Comparison of ENCODE assay signal across 8 cellular contexts in genomic region chr7:100803398-100804161, GRCh38. TPM values are rescaled to one million over a fixed set of nuclear protein-coding genes. Genes with fewer than 3 reads are reported as not detected.
DNase-seq lines count a peak whose midpoint lies in the region; ATAC-seq and TF ChIP-seq lines count a peak whose summit lies in the region.

No MANE protein-coding gene starts in this region.

- peaks cover 21% of the 10 kb centered on the region for H3K27me3 Mint-ChIP-seq in dendritic cell treated with granulocyte-macrophage colony-stimulating factor and Interleukin-4, amounts not matched to agents 40 ng/mL and 50 ng/mL, for 4 days

- 0 out of 2 replicates have a peak overlapping the region, but pooled peaks have one; percentile 2 for H3K9ac ChIP-seq in Karpas-422 (ENCODE audit: low read length)

- no peaks in the 10 kb centered on the region for H3K9me2 ChIP-seq in Karpas-422 (replicated peaks; ENCODE audit: insufficient read depth, low read length)

- H3K9me3 ChIP-seq in Karpas-422 (ENCODE audit: low read length) (no peaks in the 10 kb centered on the region), lung (ENCODE audit: control insufficient read depth in 2 of 2, insufficient read depth in 1 of 2, low read length in 1 of 2) (no peaks in the 10 kb centered on the region), thymus (ENCODE audit: control insufficient read depth) (no peaks in the 10 kb centered on the region)

- H3K4me3 Mint-ChIP-seq in dendritic cell treated with granulocyte-macrophage colony-stimulating factor and Interleukin-4, amounts not matched to agents 40 ng/mL and 50 ng/mL, for 4 days, result peak overlapping the region; percentile 58

- no peak overlapping the region for H3K27ac ChIP-seq in Karpas-422 (ENCODE audit: low read length)
- H3K27ac ChIP-seq in lung (ENCODE audit: low read depth in 1 of 2, low read length in 1 of 2), result peak overlapping the region in 1 of 2 donors; percentile 72
- peak overlapping the region; percentile 64 for H3K27ac ChIP-seq in thymus (ENCODE audit: low read depth)

- no peaks in the 10 kb centered on the region for H3K36me3 Mint-ChIP-seq in dendritic cell treated with granulocyte-macrophage colony-stimulating factor and Interleukin-4, amounts not matched to agents 40 ng/mL and 50 ng/mL, for 4 days (ENCODE audit: low read depth)

- H3K9me3 Mint-ChIP-seq in dendritic cell treated with granulocyte-macrophage colony-stimulating factor and Interleukin-4, amounts not matched to agents 40 ng/mL and 50 ng/mL, for 4 days, result no peaks in the 10 kb centered on the region

- DNase-seq in 8988T (peak; percentile 42), GM04503 (ENCODE audit: low read depth) (peak; percentile 73), H4 (ENCODE audit: low spot score) (peak; percentile 89), Karpas-422 (peak; percentile 78), SHP77 (lab: John Stamatoyannopoulos, UW) (peak; percentile 78 to 89), lung (ENCODE audit: low spot score) (peak; percentile 90)

- whole genome bisulfite sequencing in lung, 2 donors, result 17 to 19% methylated on average over 19 of the region's 19 CpGs
- 29% methylated on average over 19 of the region's 19 CpGs for WGBS in thymus

- intact Hi-C loops in dendritic cell treated with granulocyte-macrophage colony-stimulating factor and Interleukin-4, amounts not matched to agents 40 ng/mL and 50 ng/mL, for 4 days (cut with micrococcal nuclease), result loop anchor here (5.0 kb wide), 1 partner anchor 34 kb away; no protein-coding TSS in a partner anchor

- peak overlapping the region; percentile 88 for H3K27ac Mint-ChIP-seq in dendritic cell treated with granulocyte-macrophage colony-stimulating factor and Interleukin-4, amounts not matched to agents 40 ng/mL and 50 ng/mL, for 4 days

- no peaks in the 10 kb centered on the region for H3K36me3 ChIP-seq in Karpas-422 (ENCODE audit: insufficient read depth, low read length)
- peaks cover 9 to 22% of the 10 kb centered on the region in 2 donors for H3K36me3 ChIP-seq in lung (ENCODE audit: control insufficient read depth in 2 of 2, insufficient read depth in 2 of 2, low read length in 2 of 2)
- H3K36me3 ChIP-seq in thymus (ENCODE audit: control insufficient read depth, insufficient read depth), result no peaks in the 10 kb centered on the region

- H3K4me1 ChIP-seq in Karpas-422 (ENCODE audit: low read length), result peaks cover 8% of the 10 kb centered on the region
- peaks cover 4 to 18% of the 10 kb centered on the region in 2 donors for H3K4me1 ChIP-seq in lung (ENCODE audit: control insufficient read depth in 2 of 2, insufficient read depth in 2 of 2, low read length in 2 of 2)
- peaks cover 10% of the 10 kb centered on the region for H3K4me1 ChIP-seq in thymus (ENCODE audit: control insufficient read depth, insufficient read depth, low read length)

- no peaks in the 10 kb centered on the region for H3K79me2 ChIP-seq in Karpas-422 (ENCODE audit: low read length)

- H3K4me3 ChIP-seq in Karpas-422 (ENCODE audit: low read length), result no peak overlapping the region
- H3K4me3 ChIP-seq in lung, result no peak overlapping the region
- no peak overlapping the region for H3K4me3 ChIP-seq in thymus (ENCODE audit: low read length)

- H3K27me3 ChIP-seq in Karpas-422 (ENCODE audit: low read length) (no peaks in the 10 kb centered on the region), lung (ENCODE audit: control insufficient read depth, insufficient read depth) (no peaks in the 10 kb centered on the region), thymus (ENCODE audit: control insufficient read depth, insufficient read depth) (no peaks in the 10 kb centered on the region)

- H2AFZ ChIP-seq in Karpas-422 (ENCODE audit: low read length), result no peak overlapping the region

- no peak for TF ChIP-seq CTCF in lung (IDR thresholded peaks at IDR 0.05; ENCODE audit: control extremely low read depth, extremely low read depth)

- ATAC-seq in lung (ENCODE audit: insufficient read depth, low FRiP score), result peak; percentile 89

- H3K4me1 Mint-ChIP-seq in dendritic cell treated with granulocyte-macrophage colony-stimulating factor and Interleukin-4, amounts not matched to agents 40 ng/mL and 50 ng/mL, for 4 days (ENCODE audit: low read depth), result peaks cover 48% of the 10 kb centered on the region

- no peaks in the 10 kb centered on the region for H4K20me1 ChIP-seq in Karpas-422 (ENCODE audit: insufficient read depth, low read depth, low read length)

- H3K4me2 ChIP-seq in Karpas-422 (ENCODE audit: low read depth, low read length, poor library complexity, severe bottlenecking), result no peak overlapping the region

RNA-seq across cellular contexts. Expression of gene EPHB4, which starts 23.7 kb away (rescaled TPM):
- 29.9 and 37.1 TPM in 2 replicates for total RNA-seq in H4 (2014; rRNA removed; shearing (Covaris generic))
- 9.3 and 21.6 TPM in 2 replicates for total RNA-seq in Karpas-422 (2014; rRNA removed; shearing (Covaris generic); ENCODE audit: low replicate concordance)
- total RNA-seq in lung, result 10 to 100 TPM; 55.2 to 64.2 TPM
- polyA plus RNA-seq in lung (10 to 100 TPM; 21.7 to 45.7 TPM), thymus (9.6 TPM)

RNA-seq across cellular contexts. Expression of gene SLC12A9, which starts 48.9 kb away (rescaled TPM):
- 4.9 and 5.6 TPM in 2 replicates for total RNA-seq in H4 (2014; rRNA removed; shearing (Covaris generic))
- total RNA-seq in Karpas-422 (2014; rRNA removed; shearing (Covaris generic); ENCODE audit: low replicate concordance), result 21.0 and 33.9 TPM in 2 replicates
- total RNA-seq in lung, result 10 to 100 TPM; 28.5 to 49.1 TPM
- 10 to 100 TPM; 29.2 to 52.6 TPM for polyA plus RNA-seq in lung
- polyA plus RNA-seq in thymus, result 48.0 TPM
